In genomic region chr2:196171248-196171871, GRCh38 we compare ENCODE assay signal across 8 cellular contexts. TPM values are rescaled to one million over a fixed set of nuclear protein-coding genes. Genes with fewer than 3 reads are reported as not detected.
DNase-seq lines count a peak whose midpoint lies in the region; ATAC-seq and TF ChIP-seq lines count a peak whose summit lies in the region.

STK17B (minus strand) TSS chr2:196171578; CDS start chr2:196163383, 8,195 bp downstream.

- H3K4me3 ChIP-seq in DND-41 (ENCODE audit: low read depth in 1 of 2, low read length in 2 of 2) (peak within 1 kb of the TSS; percentile 67 to 81), Karpas-422 (ENCODE audit: low read length) (peak within 1 kb of the TSS; percentile 91), RWPE2 (ENCODE audit: severe bottlenecking) (peak within 1 kb of the TSS; percentile 99), fibroblast of pulmonary artery (replicated peaks; ENCODE audit: low read depth, low read length) (peak within 1 kb of the TSS; percentile 88)

- peak within 1 kb of the TSS; percentile 96 for H3K4me3 Mint-ChIP-seq in activated T-helper 2 cell treated with anti-CD3 and anti-CD28 coated beads, Interferon-gamma antibody, Interleukin-2, Interleukin-4, amounts not matched to agents 10 μg/mL and 5 μg/mL and 100 μg/mL, durations not matched to agents 14 hours and 24 hours and 36 hours (ENCODE audit: low read depth)
- peak within 1 kb of the TSS; percentile 91 for H3K4me3 Mint-ChIP-seq in natural killer cell treated with Interleukin-12 subunit alpha and Interleukin-12 subunit beta and Interleukin-15 and Interleukin-18, amount 100 ng/mL, for 72 hours

- H4K20me1 ChIP-seq in DND-41 (ENCODE audit: insufficient read depth, low read length) (peaks cover 44% of the 10 kb centered on the region), Karpas-422 (ENCODE audit: insufficient read depth, low read depth, low read length) (peaks cover 45% of the 10 kb centered on the region)

- peaks cover 89% of the 10 kb centered on the region for H3K79me2 ChIP-seq in DND-41 (ENCODE audit: insufficient read depth, low read length)
- H3K79me2 ChIP-seq in Karpas-422 (ENCODE audit: low read length): peaks cover 93% of the 10 kb centered on the region

- H3K36me3 Mint-ChIP-seq in activated T-helper 2 cell treated with anti-CD3 and anti-CD28 coated beads, Interferon-gamma antibody, Interleukin-2, Interleukin-4, amounts not matched to agents 10 μg/mL and 5 μg/mL and 100 μg/mL, durations not matched to agents 14 hours and 24 hours and 36 hours (ENCODE audit: low read depth): peaks cover 45% of the 10 kb centered on the region
- peaks cover 30% of the 10 kb centered on the region for H3K36me3 Mint-ChIP-seq in natural killer cell treated with Interleukin-12 subunit alpha and Interleukin-12 subunit beta and Interleukin-15 and Interleukin-18, amount 100 ng/mL, for 72 hours

- H3K27me3 Mint-ChIP-seq in activated T-helper 2 cell treated with anti-CD3 and anti-CD28 coated beads, Interferon-gamma antibody, Interleukin-2, Interleukin-4, amounts not matched to agents 10 μg/mL and 5 μg/mL and 100 μg/mL, durations not matched to agents 14 hours and 24 hours and 36 hours (ENCODE audit: low read depth): no peaks in the 10 kb centered on the region
- H3K27me3 Mint-ChIP-seq in natural killer cell treated with Interleukin-12 subunit alpha and Interleukin-12 subunit beta and Interleukin-15 and Interleukin-18, amount 100 ng/mL, for 72 hours: no peaks in the 10 kb centered on the region

- peaks cover 68% of the 10 kb centered on the region for H3K4me1 ChIP-seq in DND-41 (ENCODE audit: insufficient read depth, low read length)
- peaks cover 62% of the 10 kb centered on the region for H3K4me1 ChIP-seq in Karpas-422 (ENCODE audit: low read length)
- peaks cover 27% of the 10 kb centered on the region for H3K4me1 ChIP-seq in RWPE2 (ENCODE audit: insufficient read depth, poor library complexity, severe bottlenecking)

- H3K4me1 Mint-ChIP-seq in activated T-helper 2 cell treated with anti-CD3 and anti-CD28 coated beads, Interferon-gamma antibody, Interleukin-2, Interleukin-4, amounts not matched to agents 10 μg/mL and 5 μg/mL and 100 μg/mL, durations not matched to agents 14 hours and 24 hours and 36 hours (ENCODE audit: low read depth): peaks cover 44% of the 10 kb centered on the region
- H3K4me1 Mint-ChIP-seq in natural killer cell treated with Interleukin-12 subunit alpha and Interleukin-12 subunit beta and Interleukin-15 and Interleukin-18, amount 100 ng/mL, for 72 hours (ENCODE audit: low read depth in 2 of 2): peaks cover 33 to 41% of the 10 kb centered on the region in 2 donors

- H3K4me2 ChIP-seq in DND-41 (ENCODE audit: insufficient read depth, low read length) (peak within 1 kb of the TSS; percentile 84), Karpas-422 (ENCODE audit: low read depth, low read length, poor library complexity, severe bottlenecking) (peak within 1 kb of the TSS; percentile 86)

- H3K27ac ChIP-seq in DND-41 (ENCODE audit: low read length) (peak within 1 kb of the TSS; percentile 91), Karpas-422 (ENCODE audit: low read length) (peak within 1 kb of the TSS; percentile 99), RWPE2 (ENCODE audit: poor library complexity, severe bottlenecking) (peak within 1 kb of the TSS; percentile 79)

- DNase-seq in DND-41 (peak; percentile 97), Karpas-422 (peak; percentile 98), RWPE2 (ENCODE audit: low spot score) (peak; percentile 93), fibroblast of pulmonary artery (ENCODE audit: low read depth) (peak; percentile 93)
- peak; percentile 94 for DNase-seq in activated T-helper 2 cell treated with anti-CD3 and anti-CD28 coated beads, Interferon-gamma antibody, Interleukin-2, Interleukin-4, amounts not matched to agents 10 μg/mL and 5 μg/mL and 100 μg/mL, durations not matched to agents 14 hours and 24 hours and 36 hours (ENCODE audit: low spot score)
- DNase-seq in natural killer cell treated with Interleukin-12 subunit alpha and Interleukin-12 subunit beta and Interleukin-15 and Interleukin-18, amount 100 ng/mL, for 72 hours (ENCODE audit: low spot score): peak; percentile 96
- DNase-seq in stimulated activated naive CD4-positive, alpha-beta T cell treated with Interleukin-2 at 50 U/mL for 16 hours (lab: John Stamatoyannopoulos, UW): peak; percentile 96

- H3K9ac ChIP-seq in DND-41 (ENCODE audit: low read depth, low read length): peak within 1 kb of the TSS; percentile 94
- H3K9ac ChIP-seq in Karpas-422 (ENCODE audit: low read length): peak within 1 kb of the TSS; percentile 97

- H3K36me3 ChIP-seq in DND-41 (ENCODE audit: insufficient read depth, low read length): peaks cover 34% of the 10 kb centered on the region
- H3K36me3 ChIP-seq in Karpas-422 (ENCODE audit: insufficient read depth, low read length): peaks cover 62% of the 10 kb centered on the region
- H3K36me3 ChIP-seq in RWPE2 (ENCODE audit: low read depth): no peaks in the 10 kb centered on the region

- no peaks in the 10 kb centered on the region for H3K9me2 ChIP-seq in Karpas-422 (replicated peaks; ENCODE audit: insufficient read depth, low read length)

- H3K9me3 ChIP-seq in DND-41 (ENCODE audit: insufficient read depth, low read length, severe bottlenecking) (no peaks in the 10 kb centered on the region), Karpas-422 (ENCODE audit: low read length) (no peaks in the 10 kb centered on the region), RWPE2 (ENCODE audit: severe bottlenecking) (no peaks in the 10 kb centered on the region)

- intact Hi-C loops in activated T-helper 2 cell treated with anti-CD3 and anti-CD28 coated beads, Interferon-gamma antibody, Interleukin-2, Interleukin-4, amounts not matched to agents 10 μg/mL and 5 μg/mL and 100 μg/mL, durations not matched to agents 14 hours and 24 hours and 36 hours (cut with micrococcal nuclease): loop anchor here (1.0 to 10.0 kb wide), 4 partner anchors 40 to 637 kb away; no protein-coding TSS in a partner anchor

- H3K27me3 ChIP-seq in DND-41 (ENCODE audit: insufficient read depth, low read length, poor library complexity) (no peaks in the 10 kb centered on the region), Karpas-422 (ENCODE audit: low read length) (no peaks in the 10 kb centered on the region), RWPE2 (ENCODE audit: insufficient read depth, poor library complexity, severe bottlenecking) (no peaks in the 10 kb centered on the region)

- ATAC-seq in DND-41 (ENCODE audit: insufficient read depth, low read depth): peak; percentile 57
- peak; percentile 46 for ATAC-seq in GM21786 (IDR thresholded peaks at IDR 0.05; ENCODE audit: unreplicated experiment)
- peak; percentile 69 for ATAC-seq in RWPE2 (ENCODE audit: low read depth)
- ATAC-seq in natural killer cell treated with Interleukin-12 subunit alpha and Interleukin-12 subunit beta and Interleukin-15 and Interleukin-18, amount 100 ng/mL, for 72 hours: peak; percentile 91 to 95

- H2AFZ ChIP-seq in DND-41 (ENCODE audit: low read depth, low read length): peak within 1 kb of the TSS; percentile 54
- H2AFZ ChIP-seq in Karpas-422 (ENCODE audit: low read length): no peak within 1 kb of the TSS

- H3K9me3 Mint-ChIP-seq in activated T-helper 2 cell treated with anti-CD3 and anti-CD28 coated beads, Interferon-gamma antibody, Interleukin-2, Interleukin-4, amounts not matched to agents 10 μg/mL and 5 μg/mL and 100 μg/mL, durations not matched to agents 14 hours and 24 hours and 36 hours: no peaks in the 10 kb centered on the region
- H3K9me3 Mint-ChIP-seq in natural killer cell treated with Interleukin-12 subunit alpha and Interleukin-12 subunit beta and Interleukin-15 and Interleukin-18, amount 100 ng/mL, for 72 hours: no peaks in the 10 kb centered on the region

- TF ChIP-seq CTCF in DND-41 (IDR thresholded peaks at IDR 0.05; ENCODE audit: borderline replicate concordance, extremely low read depth, low read length, poor library complexity, severe bottlenecking): no peak
- TF ChIP-seq CTCF in RWPE2 (IDR thresholded peaks at IDR 0.05; ENCODE audit: poor library complexity, severe bottlenecking): no peak
- no peak for TF ChIP-seq CTCF in fibroblast of pulmonary artery (IDR thresholded peaks at IDR 0.05; ENCODE audit: low read length, missing control alignments)

- peak within 1 kb of the TSS; percentile 93 for H3K27ac Mint-ChIP-seq in activated T-helper 2 cell treated with anti-CD3 and anti-CD28 coated beads, Interferon-gamma antibody, Interleukin-2, Interleukin-4, amounts not matched to agents 10 μg/mL and 5 μg/mL and 100 μg/mL, durations not matched to agents 14 hours and 24 hours and 36 hours
- peak within 1 kb of the TSS; percentile 81 to 86 for H3K27ac Mint-ChIP-seq in natural killer cell treated with Interleukin-12 subunit alpha and Interleukin-12 subunit beta and Interleukin-15 and Interleukin-18, amount 100 ng/mL, for 72 hours

RNA-seq across cellular contexts. Expression of gene STK17B, which starts in this region (rescaled TPM):
- total RNA-seq in Karpas-422 (2014; rRNA removed; shearing (Covaris generic); ENCODE audit: low replicate concordance): 224 and 353 TPM in 2 replicates
- 176 and 178 TPM in 2 replicates for total RNA-seq in activated T-helper 2 cell treated with anti-CD3 and anti-CD28 coated beads, Interferon-gamma antibody, Interleukin-2, Interleukin-4, amounts not matched to agents 10 μg/mL and 5 μg/mL and 100 μg/mL, durations not matched to agents 14 hours and 24 hours and 36 hours
- 100 to 1,000 TPM; 162 to 182 TPM for total RNA-seq in natural killer cell treated with Interleukin-12 subunit alpha and Interleukin-12 subunit beta and Interleukin-15 and Interleukin-18, amount 100 ng/mL, for 72 hours

Comparison
In these comparisons a context has a peak if more than half of its experiments do, and no peak if none do; other contexts are left out.
1. Peak in every context shown above with its lines: DNase-seq, ATAC-seq, H3K4me3 ChIP-seq and H3K27ac ChIP-seq.